Comparison of ENCODE assay signal across 27 cellular contexts in the genomic region with DNA sequence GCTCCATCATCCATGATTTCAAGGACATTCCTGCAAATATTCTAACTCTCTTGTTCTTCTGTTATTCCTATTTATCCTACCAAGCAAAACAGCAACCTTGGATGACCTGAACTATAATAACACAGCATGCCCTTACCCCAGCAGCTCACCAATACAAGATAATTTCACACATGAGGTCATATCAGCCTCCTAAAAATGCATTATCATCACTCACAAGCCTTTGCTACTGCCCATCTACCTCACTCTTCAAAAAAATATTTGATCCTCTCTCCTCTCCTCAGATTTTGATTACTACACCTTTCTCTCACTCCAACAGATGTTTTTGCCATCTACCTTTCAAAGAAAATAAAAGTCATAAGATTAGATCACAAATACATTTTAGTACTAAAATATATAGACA.
"Had no signal": no experiment of that assay in that cellular context is flagged by ENCODE, and none has a peak within 500 bp of the region (broad histone marks: within the 10 kb centered on the region; RNA-seq: fewer than 3 reads in every experiment).

No MANE protein-coding gene starts in this region.

- H3K27me3 ChIP-seq: stomach, suprapubic skin, testis, thyroid gland, tibial artery, tibial nerve, transverse colon, upper lobe of left lung, upper lobe of right lung, uterus, vagina had no signal

- H3K4me3 ChIP-seq: stomach, suprapubic skin, testis, thoracic aorta, thyroid gland, tibial artery, tibial nerve, transverse colon, upper lobe of left lung, upper lobe of right lung, uterus, vagina had no signal

- ATAC-seq: stimulated activated effector memory CD8-positive, alpha-beta T cell treated with anti-CD3 and anti-CD28 coated beads, Interleukin-12 subunit alpha, Interleukin-12 subunit beta, amount 100 ng/mL, for 72 hours; stimulated activated memory B cell treated with anti-CD40 and anti-IgM and Interleukin-4, amounts not matched to agents 10 μg/mL and 1 μg/mL and 100 μg/mL, for 72 hours; stimulated activated naive B cell treated with anti-CD40 and anti-IgM and Interleukin-4, amounts not matched to agents 10 μg/mL and 1 μg/mL and 100 μg/mL, for 72 hours; stimulated activated naive CD8-positive, alpha-beta T cell treated with anti-CD3 and anti-CD28 coated beads, Interleukin-15, amount 100 ng/mL, for 72 hours; stimulated activated naive CD8-positive, alpha-beta T cell treated with anti-CD3 and anti-CD28 coated beads, Interleukin-15, Interleukin-2, amounts not matched to agents 100 U/mL and 50 U/mL, for 24 hours; upper lobe of right lung had no signal

- H3K9me3 ChIP-seq: stomach, suprapubic skin, testis, thoracic aorta, thyroid gland, tibial artery, tibial nerve, transverse colon, upper lobe of left lung, upper lobe of right lung, vagina had no signal

- H3K4me1 ChIP-seq: stomach, suprapubic skin, testis, thyroid gland, tibial artery, tibial nerve, transverse colon, upper lobe of left lung, upper lobe of right lung, uterus, vagina had no signal

- FAIRE-seq: urothelium cell line had no signal

- DNase-seq: stimulated activated CD4-positive, alpha-beta T cell treated with anti-CD3 and anti-CD28 coated beads, Interleukin-2, amount 100 ng/mL, for 48 hours; stimulated activated CD4-positive, alpha-beta T cell treated with anti-CD3 and anti-CD28 coated beads, Interleukin-4, amount 100 ng/mL, for 1 hour; stimulated activated CD4-positive, alpha-beta T cell treated with anti-CD3 and anti-CD28 coated beads, Interleukin-4, amount 100 ng/mL, for 24 hours; stimulated activated CD4-positive, alpha-beta T cell treated with anti-CD3 and anti-CD28 coated beads, Interleukin-4, amount 100 ng/mL, for 4 hours; stimulated activated CD8-positive, alpha-beta memory T cell treated with anti-CD3 and anti-CD28 coated beads, Interleukin-4, amount 100 ng/mL, for 48 hours; stimulated activated naive B cell treated with anti-CD40 and anti-IgM and Interleukin-4, amounts not matched to agents 10 μg/mL and 1 μg/mL and 100 μg/mL, for 72 hours; stimulated activated naive CD4-positive, alpha-beta T cell; stimulated activated naive CD4-positive, alpha-beta T cell treated with Interleukin-2 at 50 U/mL for 16 hours; stimulated activated naive CD8-positive, alpha-beta T cell treated with anti-CD3 and anti-CD28 coated beads, Interleukin-15, amount 100 ng/mL, for 72 hours; stimulated activated naive CD8-positive, alpha-beta T cell treated with anti-CD3 and anti-CD28 coated beads, Interleukin-15, Interleukin-2, amounts not matched to agents 100 U/mL and 50 U/mL, for 24 hours; stomach; substantia nigra; testis; thyroid gland; tibial artery; transverse colon; trophoblast cell; upper lobe of left lung; upper lobe of right lung; uterus had no signal

- H3K27ac ChIP-seq: stomach, suprapubic skin, testis, thoracic aorta, thyroid gland, tibial artery, tibial nerve, transverse colon, upper lobe of left lung, upper lobe of right lung, uterus, vagina had no signal

- H3K36me3 ChIP-seq: stomach, suprapubic skin, thoracic aorta, thyroid gland, tibial artery, tibial nerve, transverse colon, upper lobe of left lung, upper lobe of right lung, uterus, vagina had no signal
